15 cellular contexts compared by ENCODE assay signal in the genomic region with DNA sequence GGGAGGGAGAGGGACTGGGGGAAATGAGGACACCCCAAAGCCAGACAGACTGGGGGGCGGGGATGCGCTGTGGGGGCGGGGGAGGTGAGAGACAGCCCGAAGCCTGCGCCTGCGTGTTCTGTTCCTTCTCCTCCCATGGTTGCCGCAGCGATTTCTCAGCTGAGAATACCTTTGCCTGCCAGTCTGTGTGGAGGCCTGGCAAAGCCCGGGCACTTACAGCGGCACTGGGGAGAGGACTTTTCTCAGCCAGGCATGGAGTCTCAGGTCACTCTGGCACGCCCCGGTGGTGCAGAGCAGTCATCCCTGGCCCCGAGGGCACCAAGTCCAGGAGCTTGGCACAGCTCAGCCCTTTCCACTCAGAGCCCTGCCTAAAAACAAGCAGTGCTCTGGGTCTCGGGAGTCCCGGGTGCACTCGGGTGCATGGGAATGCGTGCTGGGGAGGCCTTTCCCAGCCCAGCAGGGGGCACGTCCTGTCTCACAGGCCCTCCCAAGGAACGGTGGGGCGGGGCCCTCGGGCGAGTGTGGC.
A peak's percentile ranks its signal among the peaks of the same experiment; 100 is the strongest.
DNase-seq lines count a peak whose midpoint lies in the region; ATAC-seq and TF ChIP-seq lines count a peak whose summit lies in the region.
"Had no signal": no experiment of that assay in that cellular context is flagged by ENCODE, and none has a peak within 500 bp of the region (broad histone marks: within the 10 kb centered on the region; RNA-seq: fewer than 3 reads in every experiment).

No MANE protein-coding gene starts in this region.

- H3K27me3 ChIP-seq in right lobe of liver (no peaks in the 10 kb centered on the region), aorta (ENCODE audit: control insufficient read depth in 1 of 2, insufficient read depth in 2 of 2, low read length in 1 of 2) (no peaks in the 10 kb centered on the region)

- H3K4me1 ChIP-seq in right lobe of liver (no peaks in the 10 kb centered on the region), aorta (ENCODE audit: control insufficient read depth in 1 of 2, insufficient read depth in 2 of 2, low read length in 2 of 2) (no peaks in the 10 kb centered on the region)

- no peaks in the 10 kb centered on the region for H3K27me3 Mint-ChIP-seq in activated naive CD8-positive, alpha-beta T cell treated with anti-CD3 and anti-CD28 coated beads, Interleukin-2, amount 10 ng/mL, durations not matched to agents 7 days and 5 days
- H3K27me3 Mint-ChIP-seq in activated naive CD8-positive, alpha-beta T cell treated with anti-CD3 and anti-CD28 coated beads for 36 hours, result no peaks in the 10 kb centered on the region
- no peaks in the 10 kb centered on the region for H3K27me3 Mint-ChIP-seq in activated CD4-positive, alpha-beta memory T cell treated with anti-CD3 and anti-CD28 coated beads, Interleukin-2, amount 10 ng/mL, durations not matched to agents 7 days and 5 days
- H3K27me3 Mint-ChIP-seq: natural killer cell treated with Interleukin-12 subunit alpha and Interleukin-12 subunit beta and Interleukin-15 and Interleukin-18, amount 100 ng/mL, for 72 hours had no signal

- intact Hi-C loops in right lobe of liver (cut with DNase I) (loop anchor here in 1 of 2 donors (10.0 kb wide), 1 partner anchor 163 kb away; no protein-coding TSS in a partner anchor), aorta (cut with DNase I) (no loop called here)

- no peak for TF ChIP-seq POLR2A in right lobe of liver (IDR thresholded peaks at IDR 0.05)

- H3K4me3 ChIP-seq in right lobe of liver, result no peak overlapping the region
- no peak overlapping the region for H3K4me3 ChIP-seq in aorta (ENCODE audit: low read length in 2 of 2)
- H3K4me3 ChIP-seq: PC-9 had no signal

- DNase-seq in activated naive CD8-positive, alpha-beta T cell treated with anti-CD3 and anti-CD28 coated beads, Interleukin-2, amount 10 ng/mL, durations not matched to agents 7 days and 5 days, result peak; percentile 18
- no peak for DNase-seq in activated naive CD8-positive, alpha-beta T cell treated with anti-CD3 and anti-CD28 coated beads for 36 hours
- DNase-seq in cerebellum (ENCODE audit: low spot score), result peak; percentile 52
- peak in 2 of 3 donors; percentile 40 to 43 for DNase-seq in right lobe of liver
- peak in 1 of 2 donors; percentile 78 for DNase-seq in aorta
- DNase-seq in activated CD4-positive, alpha-beta memory T cell treated with anti-CD3 and anti-CD28 coated beads, Interleukin-2, amount 10 ng/mL, durations not matched to agents 7 days and 5 days, result no peak
- no peak for DNase-seq in activated CD8-positive, alpha-beta memory T cell treated with anti-CD3 and anti-CD28 coated beads, Interleukin-2, amount 50 U/mL, for 4 hours
- no peak for DNase-seq in RKO (ENCODE audit: low spot score)
- DNase-seq: dermis blood vessel endothelial cell, foreskin melanocyte, KBM-7, NCI-H2029 had no signal

- no peak for ATAC-seq in activated naive CD8-positive, alpha-beta T cell treated with anti-CD3 and anti-CD28 coated beads, Interleukin-2, amount 10 ng/mL, durations not matched to agents 7 days and 5 days (ENCODE audit: low read depth)
- ATAC-seq in right lobe of liver, result peak in 1 of 4 donors; percentile 11
- peak; percentile 30 for ATAC-seq in aorta (ENCODE audit: low FRiP score)
- ATAC-seq: activated naive CD4-positive, alpha-beta T cell treated with anti-CD3 and anti-CD28 coated beads, Interleukin-2, amount 50 U/mL, for 72 hours had no signal

- H3K36me3 ChIP-seq in right lobe of liver (no peaks in the 10 kb centered on the region), aorta (ENCODE audit: control insufficient read depth in 1 of 2, insufficient read depth in 2 of 2, low read length in 1 of 2) (no peaks in the 10 kb centered on the region)

- no peak for TF ChIP-seq CTCF in right lobe of liver (IDR thresholded peaks at IDR 0.05)

- WGBS in right lobe of liver (ENCODE audit: insufficient coverage, low coverage, low lambda C conversion rate, missing lambda C conversion rate), result 83% methylated on average over 5 of the region's 22 CpGs
- WGBS in aorta, 2 donors, result 18 to 30% methylated on average over 22 of the region's 22 CpGs

- H3K36me3 Mint-ChIP-seq in activated naive CD8-positive, alpha-beta T cell treated with anti-CD3 and anti-CD28 coated beads, Interleukin-2, amount 10 ng/mL, durations not matched to agents 7 days and 5 days, result no peaks in the 10 kb centered on the region
- no peaks in the 10 kb centered on the region for H3K36me3 Mint-ChIP-seq in activated naive CD8-positive, alpha-beta T cell treated with anti-CD3 and anti-CD28 coated beads for 36 hours
- H3K36me3 Mint-ChIP-seq in activated CD4-positive, alpha-beta memory T cell treated with anti-CD3 and anti-CD28 coated beads, Interleukin-2, amount 10 ng/mL, durations not matched to agents 7 days and 5 days (ENCODE audit: low read depth), result no peaks in the 10 kb centered on the region
- H3K36me3 Mint-ChIP-seq: activated naive CD4-positive, alpha-beta T cell treated with anti-CD3 and anti-CD28 coated beads, Interleukin-2, amount 50 U/mL, for 72 hours; natural killer cell treated with Interleukin-12 subunit alpha and Interleukin-12 subunit beta and Interleukin-15 and Interleukin-18, amount 100 ng/mL, for 72 hours had no signal

- H3K4me3 Mint-ChIP-seq in activated naive CD8-positive, alpha-beta T cell treated with anti-CD3 and anti-CD28 coated beads, Interleukin-2, amount 10 ng/mL, durations not matched to agents 7 days and 5 days, result no peak overlapping the region
- no peak overlapping the region for H3K4me3 Mint-ChIP-seq in activated naive CD8-positive, alpha-beta T cell treated with anti-CD3 and anti-CD28 coated beads for 36 hours
- no peak overlapping the region for H3K4me3 Mint-ChIP-seq in activated CD4-positive, alpha-beta memory T cell treated with anti-CD3 and anti-CD28 coated beads, Interleukin-2, amount 10 ng/mL, durations not matched to agents 7 days and 5 days
- H3K4me3 Mint-ChIP-seq: natural killer cell treated with Interleukin-12 subunit alpha and Interleukin-12 subunit beta and Interleukin-15 and Interleukin-18, amount 100 ng/mL, for 72 hours had no signal

- H3K4me1 Mint-ChIP-seq in activated naive CD8-positive, alpha-beta T cell treated with anti-CD3 and anti-CD28 coated beads, Interleukin-2, amount 10 ng/mL, durations not matched to agents 7 days and 5 days, result no peaks in the 10 kb centered on the region
- H3K4me1 Mint-ChIP-seq in activated naive CD8-positive, alpha-beta T cell treated with anti-CD3 and anti-CD28 coated beads for 36 hours, result no peaks in the 10 kb centered on the region
- no peaks in the 10 kb centered on the region for H3K4me1 Mint-ChIP-seq in activated CD4-positive, alpha-beta memory T cell treated with anti-CD3 and anti-CD28 coated beads, Interleukin-2, amount 10 ng/mL, durations not matched to agents 7 days and 5 days

- H3K27ac ChIP-seq in right lobe of liver (no peak overlapping the region), aorta (ENCODE audit: low read depth in 1 of 2, low read length in 2 of 2) (peak overlapping the region in 1 of 2 donors; percentile 23)
- H3K27ac ChIP-seq: PC-9 had no signal

- no peaks in the 10 kb centered on the region for H3K9me3 ChIP-seq in right lobe of liver
- no peaks in the 10 kb centered on the region for H3K9me3 ChIP-seq in aorta (ENCODE audit: control insufficient read depth, low read length)

- POLR2A ChIA-PET in activated naive CD8-positive, alpha-beta T cell treated with anti-CD3 and anti-CD28 coated beads, Interleukin-2, amount 10 ng/mL, durations not matched to agents 7 days and 5 days (lab: Charles Lee), result no interaction called here
- POLR2A ChIA-PET in activated CD4-positive, alpha-beta memory T cell treated with anti-CD3 and anti-CD28 coated beads, Interleukin-2, amount 10 ng/mL, durations not matched to agents 7 days and 5 days (lab: Charles Lee), result no interaction called here

- CTCF ChIA-PET in activated CD4-positive, alpha-beta memory T cell treated with anti-CD3 and anti-CD28 coated beads, Interleukin-2, amount 10 ng/mL, durations not matched to agents 7 days and 5 days (lab: Charles Lee), result no interaction called here

- no peaks in the 10 kb centered on the region for H3K9me3 Mint-ChIP-seq in activated naive CD8-positive, alpha-beta T cell treated with anti-CD3 and anti-CD28 coated beads, Interleukin-2, amount 10 ng/mL, durations not matched to agents 7 days and 5 days
- no peaks in the 10 kb centered on the region for H3K9me3 Mint-ChIP-seq in activated naive CD8-positive, alpha-beta T cell treated with anti-CD3 and anti-CD28 coated beads for 36 hours
- no peaks in the 10 kb centered on the region for H3K9me3 Mint-ChIP-seq in activated CD4-positive, alpha-beta memory T cell treated with anti-CD3 and anti-CD28 coated beads, Interleukin-2, amount 10 ng/mL, durations not matched to agents 7 days and 5 days
- H3K9me3 Mint-ChIP-seq: activated naive CD4-positive, alpha-beta T cell treated with anti-CD3 and anti-CD28 coated beads, Interleukin-2, amount 50 U/mL, for 72 hours; natural killer cell treated with Interleukin-12 subunit alpha and Interleukin-12 subunit beta and Interleukin-15 and Interleukin-18, amount 100 ng/mL, for 72 hours had no signal

- H3K27ac Mint-ChIP-seq in activated naive CD8-positive, alpha-beta T cell treated with anti-CD3 and anti-CD28 coated beads, Interleukin-2, amount 10 ng/mL, durations not matched to agents 7 days and 5 days, result no peak overlapping the region
- H3K27ac Mint-ChIP-seq in activated naive CD8-positive, alpha-beta T cell treated with anti-CD3 and anti-CD28 coated beads for 36 hours, result no peak overlapping the region
- no peak overlapping the region for H3K27ac Mint-ChIP-seq in activated CD4-positive, alpha-beta memory T cell treated with anti-CD3 and anti-CD28 coated beads, Interleukin-2, amount 10 ng/mL, durations not matched to agents 7 days and 5 days
- H3K27ac Mint-ChIP-seq: activated naive CD4-positive, alpha-beta T cell treated with anti-CD3 and anti-CD28 coated beads, Interleukin-2, amount 50 U/mL, for 72 hours; natural killer cell treated with Interleukin-12 subunit alpha and Interleukin-12 subunit beta and Interleukin-15 and Interleukin-18, amount 100 ng/mL, for 72 hours had no signal

Comparison
In these comparisons a context has a peak if more than half of its experiments do, and no peak if none do; other contexts are left out.
1. DNase-seq: peak in activated naive CD8-positive, alpha-beta T cell treated with anti-CD3 and anti-CD28 coated beads, Interleukin-2, amount 10 ng/mL, durations not matched to agents 7 days and 5 days (single experiment), cerebellum (single experiment) and right lobe of liver (2 of 3); none in activated naive CD8-positive, alpha-beta T cell treated with anti-CD3 and anti-CD28 coated beads for 36 hours (single experiment), activated CD4-positive, alpha-beta memory T cell treated with anti-CD3 and anti-CD28 coated beads, Interleukin-2, amount 10 ng/mL, durations not matched to agents 7 days and 5 days (single experiment), activated CD8-positive, alpha-beta memory T cell treated with anti-CD3 and anti-CD28 coated beads, Interleukin-2, amount 50 U/mL, for 4 hours (single experiment) and RKO (single experiment).